25 cellular contexts compared by ENCODE assay signal in genomic region chr1:114355240-114355639, GRCh38.
"Had no signal": no experiment of that assay in that cellular context is flagged by ENCODE, and none has a peak within 500 bp of the region (broad histone marks: within the 10 kb centered on the region; RNA-seq: fewer than 3 reads in every experiment).

No MANE protein-coding gene starts in this region.

- H3K4me3 ChIP-seq: MG63, PC-9, Peyer's patch had no signal

- H3K9me3 Mint-ChIP-seq: T-cell had no signal

- H3K27ac Mint-ChIP-seq: T-cell had no signal

- H3K9me3 ChIP-seq: MG63, Peyer's patch, SK-N-SH had no signal

- H3K36me3 ChIP-seq: MG63, Peyer's patch had no signal

- ATAC-seq: HepG2, Right ventricle myocardium inferior, T-cell had no signal

- H3K4me1 ChIP-seq: Peyer's patch had no signal

- H3K27ac ChIP-seq: PC-9, Peyer's patch had no signal

- H3K27me3 ChIP-seq: MG63, Peyer's patch had no signal

- DNase-seq: IMR-90, Karpas-422, KG1, MG63, NCI-H1092 treated with DMSO at 0.1 percent for 48 hours, NCI-H1436, NCI-H187, NCI-H2029, NCI-H2081 treated with DMSO at 0.1 percent for 48 hours, NCI-H2171, NCI-H226, NCI-H446, NCI-H510A, NCI-H524 treated with DMSO at 0.1 percent for 48 hours, NCI-H69, NCI-H774, OCI-M1, PC-9, Peyer's patch, SHP77 treated with DMSO at 0.1 percent for 48 hours, SK-N-SH, SW 1271, T-cell had no signal

- H3K4me3 Mint-ChIP-seq: T-cell had no signal
